ENCODE assay signal across 8 cellular contexts in the genomic region with DNA sequence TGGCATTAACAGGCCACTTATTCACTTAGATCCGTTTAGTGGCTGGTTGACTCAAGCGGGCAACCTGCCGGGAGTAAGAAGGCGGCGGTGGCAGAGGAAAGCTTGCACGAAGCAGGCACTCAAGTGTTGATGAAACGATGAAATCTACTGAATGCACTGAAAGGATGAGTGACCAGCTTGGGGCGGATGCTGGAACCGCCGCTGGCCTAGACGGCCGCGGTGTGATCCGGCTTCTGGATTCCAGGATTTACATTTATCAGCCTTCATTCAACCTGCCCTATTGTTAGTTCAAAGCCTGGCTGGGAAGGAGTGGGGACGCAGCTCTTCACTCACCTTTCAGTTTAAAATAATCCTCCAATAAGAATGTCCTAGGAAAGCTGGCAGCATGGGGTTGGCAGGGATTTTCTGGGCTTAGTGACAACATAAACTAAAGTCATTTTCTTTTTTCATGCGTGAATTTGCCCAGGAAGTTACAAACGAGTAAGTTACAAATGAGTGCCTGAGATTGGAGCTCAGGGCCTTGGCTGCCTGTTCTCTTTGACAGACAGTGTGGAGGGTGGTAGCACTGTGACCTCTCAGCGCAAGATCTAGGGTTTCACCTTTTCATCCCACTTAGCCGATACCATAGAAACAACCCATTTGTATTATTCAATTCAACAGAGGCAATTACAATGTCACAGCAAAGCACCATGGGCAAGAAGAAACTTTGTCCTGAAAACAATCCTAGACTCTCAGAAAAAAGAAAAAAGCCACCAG. TPM values are rescaled to one million over a fixed set of nuclear protein-coding genes. Genes with fewer than 3 reads are reported as not detected.
A peak's percentile ranks its signal among the peaks of the same experiment; 100 is the strongest.
DNase-seq lines count a peak whose midpoint lies in the region; ATAC-seq and TF ChIP-seq lines count a peak whose summit lies in the region.

No MANE protein-coding gene starts in this region.

- POLR2A ChIA-PET in activated B cell treated with CpG ODN at 0.5 μM for 24 hours (lab: Charles Lee), result no interaction called here

- H3K9me3 ChIP-seq in BE2C (no peaks in the 10 kb centered on the region), skeletal muscle satellite cell (replicated peaks; ENCODE audit: low read length) (no peaks in the 10 kb centered on the region)

- H3K36me3 ChIP-seq in BE2C (no peaks in the 10 kb centered on the region), skeletal muscle satellite cell (ENCODE audit: insufficient read depth, low read length) (no peaks in the 10 kb centered on the region)

- H3K27ac Mint-ChIP-seq in IgD-negative memory B cell (no peak overlapping the region), activated B cell treated with CpG ODN at 0.5 μM for 24 hours (no peak overlapping the region), HFFc6 (no peak overlapping the region)

- peak overlapping the region; percentile 62 to 97 (median 86) for H3K4me3 Mint-ChIP-seq in IgD-negative memory B cell
- H3K4me3 Mint-ChIP-seq in activated B cell treated with CpG ODN at 0.5 μM for 24 hours, result peak overlapping the region; percentile 87
- no peak overlapping the region for H3K4me3 Mint-ChIP-seq in HFFc6

- TF ChIP-seq CTCF in BE2C (IDR thresholded peaks at IDR 0.05; ENCODE audit: low read depth, low read length) (no peak), activated B cell treated with CpG ODN at 0.5 μM for 24 hours (IDR thresholded peaks at IDR 0.05) (no peak), HFFc6 (IDR thresholded peaks at IDR 0.05) (no peak)

- H3K9me3 Mint-ChIP-seq in IgD-negative memory B cell (peaks cover 0 to 2% (median 0%) of the 10 kb centered on the region in 3 donors), activated B cell treated with CpG ODN at 0.5 μM for 24 hours (no peaks in the 10 kb centered on the region), HFFc6 (no peaks in the 10 kb centered on the region)

- peaks cover 8 to 26% (median 18%) of the 10 kb centered on the region in 3 donors for H3K4me1 Mint-ChIP-seq in IgD-negative memory B cell
- peaks cover 25% of the 10 kb centered on the region for H3K4me1 Mint-ChIP-seq in activated B cell treated with CpG ODN at 0.5 μM for 24 hours
- peaks cover 27% of the 10 kb centered on the region for H3K4me1 Mint-ChIP-seq in HFFc6 (ENCODE audit: low read depth)

- H3K36me3 Mint-ChIP-seq in IgD-negative memory B cell (no peaks in the 10 kb centered on the region), activated B cell treated with CpG ODN at 0.5 μM for 24 hours (ENCODE audit: low read depth) (no peaks in the 10 kb centered on the region), HFFc6 (ENCODE audit: low read depth) (no peaks in the 10 kb centered on the region)

- DNase-seq in BE2C, result peak; percentile 24
- no peak for DNase-seq in activated B cell treated with CpG ODN at 0.5 μM for 24 hours
- DNase-seq in iPS DF 4.7 (ENCODE audit: extremely low read depth, low spot score), result peak; percentile 49
- no peak for DNase-seq in AG08395 (ENCODE audit: low spot score)
- DNase-seq in HFFc6, result no peak
- DNase-seq in effector CD4-positive, alpha-beta T cell, result no peak

- intact Hi-C loops in activated B cell treated with CpG ODN at 0.5 μM for 24 hours (cut with micrococcal nuclease), result loop anchor here (2.0 to 10.0 kb wide), 2 partner anchors 125 to 1429 kb away; partner anchors contain the start of gene GMPS

- peak overlapping the region; percentile 98 for H3K4me2 ChIP-seq in skeletal muscle satellite cell (ENCODE audit: low read length)

- H3K4me1 ChIP-seq in BE2C (no peaks in the 10 kb centered on the region), skeletal muscle satellite cell (ENCODE audit: control insufficient read depth, insufficient read depth, low read length) (peaks cover 16% of the 10 kb centered on the region)

- H3K27me3 ChIP-seq in BE2C (peaks cover 66% of the 10 kb centered on the region), skeletal muscle satellite cell (ENCODE audit: control insufficient read depth, insufficient read depth, low read length) (peaks cover 22% of the 10 kb centered on the region)

- H3K4me3 ChIP-seq in BE2C (ENCODE audit: low read depth, low read length), result 0 out of 2 replicates have a peak overlapping the region, but pooled peaks have one; percentile 82
- peak overlapping the region; percentile 17 for H3K4me3 ChIP-seq in skeletal muscle satellite cell (ENCODE audit: low read length)

- peaks cover 26% of the 10 kb centered on the region for H3K27me3 Mint-ChIP-seq in IgD-negative memory B cell
- H3K27me3 Mint-ChIP-seq in activated B cell treated with CpG ODN at 0.5 μM for 24 hours, result peaks cover 12% of the 10 kb centered on the region
- peaks cover 23% of the 10 kb centered on the region for H3K27me3 Mint-ChIP-seq in HFFc6 (ENCODE audit: insufficient read depth)

- no peak overlapping the region for H3K9ac ChIP-seq in skeletal muscle satellite cell (ENCODE audit: low read depth, low read length)

- CTCF ChIA-PET in activated B cell treated with CpG ODN at 0.5 μM for 24 hours (lab: Charles Lee), result interaction anchor here (3.0 kb wide), 1 partner anchor 60 kb away, joined by 9 read pairs; the partner anchor contains the start of gene C3orf33

- ATAC-seq in activated B cell treated with CpG ODN at 0.5 μM for 24 hours (ENCODE audit: low read depth), result no peak

RNA-seq across cellular contexts. Expression of gene PLCH1, which starts 1.1 kb away (rescaled TPM):
- polyA plus RNA-seq in BE2C (2012; ENCODE audit: insufficient read depth, insufficient read length, low read depth), result not detected
- not detected for polyA plus RNA-seq in IgD-negative memory B cell
- 0.12 and 0.27 TPM in 2 replicates for total RNA-seq in activated B cell treated with CpG ODN at 0.5 μM for 24 hours
- total RNA-seq in skeletal muscle satellite cell (2012; rRNA removed), result under 0.01 TPM in 2 replicates
- not detected for total RNA-seq in HFFc6 (2021; fragmentation: NEBNext Ultra II Directional; extraction: Animal tissue kit (Norgen Biotek cat#: 25700))

Comparison
In these comparisons a context has a peak if more than half of its experiments do, and no peak if none do; other contexts are left out.
1. DNase-seq: peak in BE2C (single experiment) and iPS DF 4.7 (single experiment); none in activated B cell treated with CpG ODN at 0.5 μM for 24 hours (single experiment), AG08395 (single experiment), HFFc6 (single experiment) and effector CD4-positive, alpha-beta T cell (single experiment).